In the genomic region with DNA sequence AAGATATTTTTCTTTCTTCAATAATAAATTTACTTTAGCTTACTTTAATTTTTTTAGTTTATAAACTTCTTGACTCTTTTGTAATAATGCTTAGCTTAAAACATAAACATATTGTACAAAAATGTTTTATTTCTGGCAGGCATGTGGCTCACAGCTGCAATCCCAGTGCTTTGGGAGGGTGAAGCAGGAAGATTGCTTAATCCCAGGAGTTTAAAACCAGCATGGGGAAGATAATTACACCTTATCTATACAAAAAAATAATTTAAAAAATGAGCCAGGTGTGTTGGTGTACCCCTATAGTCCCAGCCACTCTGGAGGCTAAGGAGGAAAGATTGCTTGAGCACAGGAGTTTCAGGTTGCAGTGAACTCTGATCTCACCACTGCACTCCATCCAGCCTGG, we compare ENCODE assay signal across 24 cellular contexts.
"Had no signal": no experiment of that assay in that cellular context is flagged by ENCODE, and none has a peak within 500 bp of the region (broad histone marks: within the 10 kb centered on the region; RNA-seq: fewer than 3 reads in every experiment).

No MANE protein-coding gene starts in this region.

- H3K27ac ChIP-seq: breast epithelium, Peyer's patch, RWPE1, SJCRH30, VCaP had no signal

- H3K9ac ChIP-seq: SK-N-SH had no signal

- H3K36me3 ChIP-seq: breast epithelium, Peyer's patch, SJCRH30 had no signal

- ATAC-seq: activated CD8-positive, alpha-beta T cell treated with anti-CD3 and anti-CD28 coated beads for 36 hours; activated T-cell treated with anti-CD3 and anti-CD28 coated beads, Interleukin-2, amount 50 U/mL, for 72 hours; K562 had no signal

- H3K4me3 ChIP-seq: breast epithelium, K562, Peyer's patch, SJCRH30 had no signal

- H3K27me3 ChIP-seq: breast epithelium, Peyer's patch, SJCRH30 had no signal

- H3K4me1 ChIP-seq: breast epithelium, Peyer's patch had no signal

- H3K4me2 ChIP-seq: SK-N-SH had no signal

- DNase-seq: activated CD4-positive, CD25-positive, alpha-beta regulatory T cell; activated CD8-positive, alpha-beta memory T cell treated with anti-CD3 and anti-CD28 coated beads, Interleukin-2, amount 50 U/mL, for 4 hours; activated CD8-positive, alpha-beta T cell treated with anti-CD3 and anti-CD28 coated beads for 36 hours; activated naive CD4-positive, alpha-beta T cell treated with anti-CD3 and anti-CD28 coated beads, Interleukin-2, amount 50 U/mL, for 16 hours; activated naive CD8-positive, alpha-beta T cell treated with anti-CD3 and anti-CD28 coated beads, Interleukin-2, amount 10 ng/mL, durations not matched to agents 7 days and 5 days; activated T-cell treated with anti-CD3 and anti-CD28 coated beads, Interleukin-2, amount 50 U/mL, for 72 hours; aorta; caudate nucleus; Karpas-422; MM.1S; NCI-H1105 treated with DMSO at 0.1 percent for 48 hours; NCI-H1436 treated with DMSO at 0.1 percent for 48 hours; NCI-H187; NCI-H446; NCI-H774; Peyer's patch; Right ventricle myocardium superior; SJCRH30; SK-N-SH; T-helper 1 cell had no signal

- H3K9me3 ChIP-seq: breast epithelium, Peyer's patch, SJCRH30, SK-N-SH had no signal
